In the genomic region with DNA sequence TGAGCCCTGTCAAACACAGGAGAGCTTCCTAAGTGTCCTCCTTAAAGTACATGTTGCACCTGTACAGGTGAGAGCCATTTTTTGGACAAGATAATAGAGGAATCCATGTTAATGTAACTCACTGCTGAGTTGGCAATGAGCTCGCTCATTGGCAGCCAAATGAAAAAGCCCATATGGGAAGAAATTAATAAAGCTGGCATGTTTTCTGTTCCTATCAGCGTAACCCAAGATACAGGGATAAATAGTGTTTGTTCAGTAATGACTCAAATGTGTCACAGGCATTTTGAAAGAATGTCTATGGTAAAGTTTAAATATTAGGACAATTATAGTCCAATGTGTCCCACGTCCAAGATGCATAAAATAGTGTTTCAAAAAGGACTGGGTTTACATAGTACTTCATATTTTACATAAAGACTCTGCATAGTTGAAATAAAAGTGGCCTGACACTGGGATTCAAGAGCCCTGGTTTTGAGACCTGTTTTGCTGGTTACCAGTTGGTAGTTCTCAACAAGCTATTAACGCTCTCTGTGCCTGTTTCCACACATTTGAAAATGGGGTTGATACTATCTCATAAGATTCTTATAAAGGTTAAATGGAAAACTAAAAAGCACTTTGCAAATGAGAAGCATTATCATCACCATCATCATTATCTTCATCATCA, we compare ENCODE assay signal across 19 cellular contexts. TPM values are rescaled to one million over a fixed set of nuclear protein-coding genes. Genes with fewer than 3 reads are reported as not detected.
DNase-seq lines count a peak whose midpoint lies in the region; ATAC-seq and TF ChIP-seq lines count a peak whose summit lies in the region.
"Had no signal": no experiment of that assay in that cellular context is flagged by ENCODE, and none has a peak within 500 bp of the region (broad histone marks: within the 10 kb centered on the region; RNA-seq: fewer than 3 reads in every experiment).

No MANE protein-coding gene starts in this region.

- intact Hi-C loops in PC-3 (cut with micrococcal nuclease), result no loop called here

- H4K20me1 ChIP-seq in PC-3 (ENCODE audit: low read length), result no peaks in the 10 kb centered on the region

- no peak for TF ChIP-seq CTCF in PC-3 (conservative IDR thresholded peaks at IDR 0.05; ENCODE audit: low read depth, low read length)

- no peaks in the 10 kb centered on the region for H3K36me3 ChIP-seq in PC-3 (ENCODE audit: low read depth, low read length)

- no peak overlapping the region for H2AFZ ChIP-seq in PC-3 (ENCODE audit: low read length)
- H2AFZ ChIP-seq: GM23338 had no signal

- H3F3A ChIP-seq in PC-3 (ENCODE audit: low read length, unreplicated experiment), result no peaks in the 10 kb centered on the region

- ATAC-seq in PC-3 (peak; percentile 51), GM19397 (IDR thresholded peaks at IDR 0.05; ENCODE audit: unreplicated experiment) (no peak)
- ATAC-seq: activated CD4-positive, alpha-beta T cell treated with anti-CD3 and anti-CD28 coated beads for 36 hours; activated naive CD8-positive, alpha-beta T cell treated with anti-CD3 and anti-CD28 coated beads, Interleukin-2, amount 50 U/mL, for 24 hours; GM23338 had no signal

- POLR2A ChIA-PET in PC-3 (lab: Charles Lee; ENCODE audit: unreplicated experiment), result no interaction called here

- H3K27ac ChIP-seq in PC-3 (ENCODE audit: low read length) (peak overlapping the region; percentile 29), layer of hippocampus (ENCODE audit: low read depth, low read length) (peak overlapping the region; percentile 74), temporal lobe (ENCODE audit: low read depth, low read length) (peak overlapping the region; percentile 84)

- H3K79me2 ChIP-seq in PC-3 (ENCODE audit: low read length), result no peaks in the 10 kb centered on the region

- H3K4me1 ChIP-seq in PC-3 (ENCODE audit: insufficient read depth, low read length), result peaks cover 11% of the 10 kb centered on the region; the same call in 1 of the 2 replicates

- CTCF ChIA-PET in PC-3 (lab: Charles Lee), result no interaction called here

- H3K27me3 ChIP-seq in PC-3 (ENCODE audit: low read length) (no peaks in the 10 kb centered on the region), layer of hippocampus (ENCODE audit: control insufficient read depth, insufficient read depth, low read length) (no peaks in the 10 kb centered on the region)

- no peak overlapping the region for H3K4me2 ChIP-seq in PC-3 (ENCODE audit: low read length)
- H3K4me2 ChIP-seq: GM23338 had no signal

- no peak overlapping the region for H3K9ac ChIP-seq in PC-3 (ENCODE audit: low read length)

- DNase-seq in NCI-H1694 (lab: John Stamatoyannopoulos, UW) (peak; percentile 79), PC-3 (peak; percentile 58), NCI-H345 treated with DMSO at 0.1 percent for 48 hours (lab: John Stamatoyannopoulos, UW; ENCODE audit: unreplicated experiment) (no peak), NCI-H2081 (lab: John Stamatoyannopoulos, UW) (no peak)
- DNase-seq: activated CD4-positive, alpha-beta T cell treated with anti-CD3 and anti-CD28 coated beads for 36 hours; activated gamma-delta T cell treated with Interleukin-2 at 50 U/mL for 16 hours; activated naive CD8-positive, alpha-beta T cell treated with anti-CD3 and anti-CD28 coated beads, Interleukin-2, amount 50 U/mL, for 24 hours; activated T-cell treated with anti-CD3 and anti-CD28 coated beads, Interleukin-2, amount 50 U/mL, for 24 hours; CD4-positive, alpha-beta memory T cell; DMS153; GF-D8; kidney; NCI-H1092 treated with DMSO at 0.1 percent for 48 hours; NCI-H524; stimulated activated CD8-positive, alpha-beta memory T cell treated with anti-CD3 and anti-CD28 coated beads, Interleukin-4, amount 100 ng/mL, for 48 hours had no signal

- H3K9me3 ChIP-seq in PC-3 (ENCODE audit: low read length), result no peaks in the 10 kb centered on the region

- no peak overlapping the region for H3K4me3 ChIP-seq in PC-3 (ENCODE audit: low read length)
- H3K4me3 ChIP-seq: GM23338 had no signal

- H3K9me2 ChIP-seq in PC-3 (replicated peaks; ENCODE audit: low read length), result no peaks in the 10 kb centered on the region

- BruUV-seq in PC-3 (replicated peaks; lab: Mats Ljungman, UMichigan), result no TSS peak

RNA-seq across cellular contexts. Expression of a gene that starts 49.1 kb away (rescaled TPM):
- total RNA-seq in PC-3 (2014; rRNA removed) (5.4 and 6.3 TPM in 2 replicates), temporal lobe (281 TPM)

Comparison
In these comparisons a context has a peak if more than half of its experiments do, and no peak if none do; other contexts are left out.
1. DNase-seq: peak in NCI-H1694 (single experiment) and PC-3 (single experiment); none in NCI-H345 treated with DMSO at 0.1 percent for 48 hours (single experiment) and NCI-H2081 (0 of 2).
2. H3K27ac ChIP-seq: peak in every context shown above with its lines; median percentile 84 in temporal lobe; 74 in layer of hippocampus; 29 in PC-3.
3. RNA of a gene that starts 49.1 kb away (total RNA-seq): 281 TPM in temporal lobe (single experiment); 5.4 to 6.3 TPM in PC-3; every median in the first group is over 10 times any median in the second.